1 cellular context compared by ENCODE assay signal in genomic region chr11:10050561-10050960, GRCh38.
TF ChIP-seq lines count a peak whose summit lies in the region.

No MANE protein-coding gene starts in this region.

TF ChIP-seq in HepG2, 621 proteins besides CTCF, POLR2A, EP300 and RAD21 (continued from another document and continues in another):
- TF ChIP-seq, protein P1, sequence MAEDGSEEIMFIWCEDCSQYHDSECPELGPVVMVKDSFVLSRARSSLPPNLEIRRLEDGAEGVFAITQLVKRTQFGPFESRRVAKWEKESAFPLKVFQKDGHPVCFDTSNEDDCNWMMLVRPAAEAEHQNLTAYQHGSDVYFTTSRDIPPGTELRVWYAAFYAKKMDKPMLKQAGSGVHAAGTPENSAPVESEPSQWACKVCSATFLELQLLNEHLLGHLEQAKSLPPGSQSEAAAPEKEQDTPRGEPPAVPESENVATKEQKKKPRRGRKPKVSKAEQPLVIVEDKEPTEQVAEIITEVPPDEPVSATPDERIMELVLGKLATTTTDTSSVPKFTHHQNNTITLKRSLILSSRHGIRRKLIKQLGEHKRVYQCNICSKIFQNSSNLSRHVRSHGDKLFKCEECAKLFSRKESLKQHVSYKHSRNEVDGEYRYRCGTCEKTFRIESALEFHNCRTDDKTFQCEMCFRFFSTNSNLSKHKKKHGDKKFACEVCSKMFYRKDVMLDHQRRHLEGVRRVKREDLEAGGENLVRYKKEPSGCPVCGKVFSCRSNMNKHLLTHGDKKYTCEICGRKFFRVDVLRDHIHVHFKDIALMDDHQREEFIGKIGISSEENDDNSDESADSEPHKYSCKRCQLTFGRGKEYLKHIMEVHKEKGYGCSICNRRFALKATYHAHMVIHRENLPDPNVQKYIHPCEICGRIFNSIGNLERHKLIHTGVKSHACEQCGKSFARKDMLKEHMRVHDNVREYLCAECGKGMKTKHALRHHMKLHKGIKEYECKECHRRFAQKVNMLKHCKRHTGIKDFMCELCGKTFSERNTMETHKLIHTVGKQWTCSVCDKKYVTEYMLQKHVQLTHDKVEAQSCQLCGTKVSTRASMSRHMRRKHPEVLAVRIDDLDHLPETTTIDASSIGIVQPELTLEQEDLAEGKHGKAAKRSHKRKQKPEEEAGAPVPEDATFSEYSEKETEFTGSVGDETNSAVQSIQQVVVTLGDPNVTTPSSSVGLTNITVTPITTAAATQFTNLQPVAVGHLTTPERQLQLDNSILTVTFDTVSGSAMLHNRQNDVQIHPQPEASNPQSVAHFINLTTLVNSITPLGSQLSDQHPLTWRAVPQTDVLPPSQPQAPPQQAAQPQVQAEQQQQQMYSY (CRISPR knock-in tag; IDR thresholded peaks at IDR 0.05) = no peak
- no peak for TF ChIP-seq ZNF546 (CRISPR knock-in tag; conservative IDR thresholded peaks at IDR 0.05)
- peak; percentile 90 for TF ChIP-seq CEBPB (IDR thresholded peaks at IDR 0.05; ENCODE audit: borderline replicate concordance, low read depth, low read length)
- TF ChIP-seq, protein P2, sequence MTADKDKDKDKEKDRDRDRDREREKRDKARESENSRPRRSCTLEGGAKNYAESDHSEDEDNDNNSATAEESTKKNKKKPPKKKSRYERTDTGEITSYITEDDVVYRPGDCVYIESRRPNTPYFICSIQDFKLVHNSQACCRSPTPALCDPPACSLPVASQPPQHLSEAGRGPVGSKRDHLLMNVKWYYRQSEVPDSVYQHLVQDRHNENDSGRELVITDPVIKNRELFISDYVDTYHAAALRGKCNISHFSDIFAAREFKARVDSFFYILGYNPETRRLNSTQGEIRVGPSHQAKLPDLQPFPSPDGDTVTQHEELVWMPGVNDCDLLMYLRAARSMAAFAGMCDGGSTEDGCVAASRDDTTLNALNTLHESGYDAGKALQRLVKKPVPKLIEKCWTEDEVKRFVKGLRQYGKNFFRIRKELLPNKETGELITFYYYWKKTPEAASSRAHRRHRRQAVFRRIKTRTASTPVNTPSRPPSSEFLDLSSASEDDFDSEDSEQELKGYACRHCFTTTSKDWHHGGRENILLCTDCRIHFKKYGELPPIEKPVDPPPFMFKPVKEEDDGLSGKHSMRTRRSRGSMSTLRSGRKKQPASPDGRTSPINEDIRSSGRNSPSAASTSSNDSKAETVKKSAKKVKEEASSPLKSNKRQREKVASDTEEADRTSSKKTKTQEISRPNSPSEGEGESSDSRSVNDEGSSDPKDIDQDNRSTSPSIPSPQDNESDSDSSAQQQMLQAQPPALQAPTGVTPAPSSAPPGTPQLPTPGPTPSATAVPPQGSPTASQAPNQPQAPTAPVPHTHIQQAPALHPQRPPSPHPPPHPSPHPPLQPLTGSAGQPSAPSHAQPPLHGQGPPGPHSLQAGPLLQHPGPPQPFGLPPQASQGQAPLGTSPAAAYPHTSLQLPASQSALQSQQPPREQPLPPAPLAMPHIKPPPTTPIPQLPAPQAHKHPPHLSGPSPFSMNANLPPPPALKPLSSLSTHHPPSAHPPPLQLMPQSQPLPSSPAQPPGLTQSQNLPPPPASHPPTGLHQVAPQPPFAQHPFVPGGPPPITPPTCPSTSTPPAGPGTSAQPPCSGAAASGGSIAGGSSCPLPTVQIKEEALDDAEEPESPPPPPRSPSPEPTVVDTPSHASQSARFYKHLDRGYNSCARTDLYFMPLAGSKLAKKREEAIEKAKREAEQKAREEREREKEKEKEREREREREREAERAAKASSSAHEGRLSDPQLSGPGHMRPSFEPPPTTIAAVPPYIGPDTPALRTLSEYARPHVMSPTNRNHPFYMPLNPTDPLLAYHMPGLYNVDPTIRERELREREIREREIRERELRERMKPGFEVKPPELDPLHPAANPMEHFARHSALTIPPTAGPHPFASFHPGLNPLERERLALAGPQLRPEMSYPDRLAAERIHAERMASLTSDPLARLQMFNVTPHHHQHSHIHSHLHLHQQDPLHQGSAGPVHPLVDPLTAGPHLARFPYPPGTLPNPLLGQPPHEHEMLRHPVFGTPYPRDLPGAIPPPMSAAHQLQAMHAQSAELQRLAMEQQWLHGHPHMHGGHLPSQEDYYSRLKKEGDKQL (CRISPR knock-in tag; IDR thresholded peaks at IDR 0.05; ENCODE audit: low read depth) = peak; percentile 73
- TF ChIP-seq ZFYVE20 (CRISPR knock-in tag; IDR thresholded peaks at IDR 0.05; ENCODE audit: borderline replicate concordance, low read depth) = no peak
- peak; percentile 85 for TF ChIP-seq TBX2 (CRISPR knock-in tag; IDR thresholded peaks at IDR 0.05; ENCODE audit: borderline replicate concordance)
- TF ChIP-seq SIX1 (CRISPR knock-in tag; IDR thresholded peaks at IDR 0.05; ENCODE audit: borderline replicate concordance) = peak; percentile 72; the same call in 1 of the 2 replicates
- no peak for TF ChIP-seq ZSCAN20 (CRISPR knock-in tag; IDR thresholded peaks at IDR 0.05; ENCODE audit: borderline replicate concordance)
- peak; percentile 52; the same call in 1 of the 2 replicates for TF ChIP-seq DPF2 (CRISPR knock-in tag; IDR thresholded peaks at IDR 0.05; ENCODE audit: borderline replicate concordance, low read depth)
- TF ChIP-seq ZBTB49 (CRISPR knock-in tag; IDR thresholded peaks at IDR 0.05; ENCODE audit: borderline replicate concordance) = no peak
- peak; percentile 47; the same call in 1 of the 2 replicates for TF ChIP-seq IRF2 (CRISPR knock-in tag; IDR thresholded peaks at IDR 0.05)
- TF ChIP-seq ZHX2 (IDR thresholded peaks at IDR 0.05; ENCODE audit: low read depth) = peak; percentile 35; the same call in 1 of the 2 replicates
- no peak for TF ChIP-seq ZHX2 (CRISPR knock-in tag; IDR thresholded peaks at IDR 0.05; ENCODE audit: borderline replicate concordance)
- peak; percentile 100 for TF ChIP-seq ZBTB20 (CRISPR knock-in tag; IDR thresholded peaks at IDR 0.05; ENCODE audit: borderline replicate concordance, low read depth)
- TF ChIP-seq, protein P3, sequence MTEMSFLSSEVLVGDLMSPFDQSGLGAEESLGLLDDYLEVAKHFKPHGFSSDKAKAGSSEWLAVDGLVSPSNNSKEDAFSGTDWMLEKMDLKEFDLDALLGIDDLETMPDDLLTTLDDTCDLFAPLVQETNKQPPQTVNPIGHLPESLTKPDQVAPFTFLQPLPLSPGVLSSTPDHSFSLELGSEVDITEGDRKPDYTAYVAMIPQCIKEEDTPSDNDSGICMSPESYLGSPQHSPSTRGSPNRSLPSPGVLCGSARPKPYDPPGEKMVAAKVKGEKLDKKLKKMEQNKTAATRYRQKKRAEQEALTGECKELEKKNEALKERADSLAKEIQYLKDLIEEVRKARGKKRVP (CRISPR knock-in tag; IDR thresholded peaks at IDR 0.05) = peak in 1 of 2 experiments; percentile 97; a peak in 2 of 4 replicates
- no peak for TF ChIP-seq MBD4 (IDR thresholded peaks at IDR 0.05; ENCODE audit: borderline replicate concordance, low read length)
- 0 out of 2 replicates have a peak, but pooled peaks have one; percentile 34 for TF ChIP-seq KLF11 (CRISPR knock-in tag; IDR thresholded peaks at IDR 0.05)
- TF ChIP-seq, protein P4, sequence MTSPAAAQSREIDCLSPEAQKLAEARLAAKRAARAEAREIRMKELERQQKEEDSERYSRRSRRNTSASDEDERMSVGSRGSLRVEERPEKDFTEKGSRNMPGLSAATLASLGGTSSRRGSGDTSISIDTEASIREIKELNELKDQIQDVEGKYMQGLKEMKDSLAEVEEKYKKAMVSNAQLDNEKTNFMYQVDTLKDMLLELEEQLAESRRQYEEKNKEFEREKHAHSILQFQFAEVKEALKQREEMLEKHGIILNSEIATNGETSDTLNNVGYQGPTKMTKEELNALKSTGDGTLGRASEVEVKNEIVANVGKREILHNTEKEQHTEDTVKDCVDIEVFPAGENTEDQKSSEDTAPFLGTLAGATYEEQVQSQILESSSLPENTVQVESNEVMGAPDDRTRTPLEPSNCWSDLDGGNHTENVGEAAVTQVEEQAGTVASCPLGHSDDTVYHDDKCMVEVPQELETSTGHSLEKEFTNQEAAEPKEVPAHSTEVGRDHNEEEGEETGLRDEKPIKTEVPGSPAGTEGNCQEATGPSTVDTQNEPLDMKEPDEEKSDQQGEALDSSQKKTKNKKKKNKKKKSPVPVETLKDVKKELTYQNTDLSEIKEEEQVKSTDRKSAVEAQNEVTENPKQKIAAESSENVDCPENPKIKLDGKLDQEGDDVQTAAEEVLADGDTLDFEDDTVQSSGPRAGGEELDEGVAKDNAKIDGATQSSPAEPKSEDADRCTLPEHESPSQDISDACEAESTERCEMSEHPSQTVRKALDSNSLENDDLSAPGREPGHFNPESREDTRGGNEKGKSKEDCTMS (CRISPR knock-in tag; conservative IDR thresholded peaks at IDR 0.05) = no peak
- TF ChIP-seq ATF7 (IDR thresholded peaks at IDR 0.05) = peak; percentile 87
- no peak for TF ChIP-seq ATF7 (CRISPR knock-in tag; IDR thresholded peaks at IDR 0.05)
- TF ChIP-seq, protein P5, sequence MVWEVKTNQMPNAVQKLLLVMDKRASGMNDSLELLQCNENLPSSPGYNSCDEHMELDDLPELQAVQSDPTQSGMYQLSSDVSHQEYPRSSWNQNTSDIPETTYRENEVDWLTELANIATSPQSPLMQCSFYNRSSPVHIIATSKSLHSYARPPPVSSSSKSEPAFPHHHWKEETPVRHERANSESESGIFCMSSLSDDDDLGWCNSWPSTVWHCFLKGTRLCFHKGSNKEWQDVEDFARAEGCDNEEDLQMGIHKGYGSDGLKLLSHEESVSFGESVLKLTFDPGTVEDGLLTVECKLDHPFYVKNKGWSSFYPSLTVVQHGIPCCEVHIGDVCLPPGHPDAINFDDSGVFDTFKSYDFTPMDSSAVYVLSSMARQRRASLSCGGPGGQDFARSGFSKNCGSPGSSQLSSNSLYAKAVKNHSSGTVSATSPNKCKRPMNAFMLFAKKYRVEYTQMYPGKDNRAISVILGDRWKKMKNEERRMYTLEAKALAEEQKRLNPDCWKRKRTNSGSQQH (CRISPR knock-in tag; IDR thresholded peaks at IDR 0.05; ENCODE audit: low read depth) = no peak
- TF ChIP-seq ETV6 (CRISPR knock-in tag; conservative IDR thresholded peaks at IDR 0.05) = no peak
- TF ChIP-seq THAP11 (CRISPR knock-in tag; IDR thresholded peaks at IDR 0.05) = peak; percentile 60; the same call in 1 of the 2 replicates
- TF ChIP-seq NR1H2 (CRISPR knock-in tag; IDR thresholded peaks at IDR 0.05; ENCODE audit: borderline replicate concordance, low read depth) = no peak
- no peak for TF ChIP-seq MLLT10 (CRISPR knock-in tag; IDR thresholded peaks at IDR 0.05)
- TF ChIP-seq MYC (CRISPR knock-in tag; IDR thresholded peaks at IDR 0.05; ENCODE audit: borderline replicate concordance) = no peak
- TF ChIP-seq ZNF841 (CRISPR knock-in tag; IDR thresholded peaks at IDR 0.05; ENCODE audit: borderline replicate concordance) = no peak
- TF ChIP-seq FOXO1 (CRISPR knock-in tag; IDR thresholded peaks at IDR 0.05) = peak; percentile 65
- peak; percentile 79; the same call in 1 of the 2 replicates for TF ChIP-seq KDM1A (CRISPR knock-in tag; IDR thresholded peaks at IDR 0.05)
- TF ChIP-seq FOXP1 (IDR thresholded peaks at IDR 0.05) = peak; percentile 88; the same call in 1 of the 2 replicates
- TF ChIP-seq FOXP1 (CRISPR knock-in tag; IDR thresholded peaks at IDR 0.05) = peak; percentile 93
- no peak for TF ChIP-seq YY1 (IDR thresholded peaks at IDR 0.05; ENCODE audit: insufficient read depth, insufficient replicate concordance, low read depth, low read length)
- TF ChIP-seq POLR2AphosphoS5 (IDR thresholded peaks at IDR 0.05; ENCODE audit: low read depth, low read length) = no peak
- peak; percentile 77 for TF ChIP-seq FOXA1 (IDR thresholded peaks at IDR 0.05)
- TF ChIP-seq FOXA1 (CRISPR knock-in tag; IDR thresholded peaks at IDR 0.05) = peak; percentile 96
- TF ChIP-seq ZNF432 (CRISPR knock-in tag; IDR thresholded peaks at IDR 0.05; ENCODE audit: borderline replicate concordance) = no peak
- TF ChIP-seq FOSL2 (CRISPR knock-in tag; IDR thresholded peaks at IDR 0.05) = peak; percentile 90
- TF ChIP-seq MAF1 (CRISPR knock-in tag; IDR thresholded peaks at IDR 0.05; ENCODE audit: borderline replicate concordance) = no peak
